In the genomic region with DNA sequence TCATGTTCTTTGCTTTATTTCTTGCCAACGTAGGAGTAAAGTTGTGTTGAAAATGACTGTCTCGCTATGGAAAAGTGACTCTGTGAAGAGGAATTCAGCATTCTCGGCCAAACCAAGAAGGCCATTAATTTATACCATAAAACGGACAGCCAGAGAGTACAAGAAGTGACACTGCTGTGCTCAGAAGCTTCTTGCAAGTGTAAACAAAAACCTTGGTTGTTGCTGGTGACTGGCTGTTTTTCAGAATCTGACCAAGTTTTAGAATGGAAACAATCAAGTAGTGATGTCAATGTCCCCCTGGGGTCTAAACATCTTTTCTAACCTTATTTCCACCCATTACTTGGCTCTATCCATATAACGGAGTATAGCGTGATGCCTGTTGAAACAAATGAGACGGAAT, we compare ENCODE assay signal across 28 cellular contexts.
"Had no signal": no experiment of that assay in that cellular context is flagged by ENCODE, and none has a peak within 500 bp of the region (broad histone marks: within the 10 kb centered on the region; RNA-seq: fewer than 3 reads in every experiment).

No MANE protein-coding gene starts in this region.

- H3K79me2 ChIP-seq: parathyroid adenoma had no signal

- H3K4me1 Mint-ChIP-seq: activated CD4-positive, alpha-beta T cell treated with anti-CD3 and anti-CD28 coated beads, Interleukin-2, amount 10 ng/mL, durations not matched to agents 24 days and 14 days; activated naive CD4-positive, alpha-beta T cell treated with anti-CD3 and anti-CD28 coated beads, Interleukin-2, amount 10 ng/mL, durations not matched to agents 7 days and 5 days; activated naive CD8-positive, alpha-beta T cell treated with anti-CD3 and anti-CD28 coated beads, Interleukin-2, amount 10 ng/mL, durations not matched to agents 7 days and 5 days; immature natural killer cell; naive thymus-derived CD4-positive, alpha-beta T cell had no signal

- H3K4me3 ChIP-seq: ascending aorta, breast epithelium, esophagus muscularis mucosa, psoas muscle, testis had no signal

- H3K4me1 ChIP-seq: ascending aorta, breast epithelium, esophagus muscularis mucosa, parathyroid adenoma, psoas muscle, testis had no signal

- H3K9me3 Mint-ChIP-seq: activated naive CD8-positive, alpha-beta T cell treated with anti-CD3 and anti-CD28 coated beads, Interleukin-2, amount 10 ng/mL, durations not matched to agents 7 days and 5 days; activated T-helper 1 cell treated with anti-CD3 and anti-CD28 coated beads, Interleukin-12 subunit alpha, Interleukin-12 subunit beta, Interleukin-2, Interleukin-4 antibody, amounts not matched to agents 30 ng/mL and 10 ng/mL and 1 ng/mL, durations not matched to agents 14 hours and 24 hours and 36 hours; dendritic cell treated with granulocyte-macrophage colony-stimulating factor and Interleukin-4, amounts not matched to agents 40 ng/mL and 50 ng/mL, for 4 days had no signal

- H3K9ac ChIP-seq: parathyroid adenoma had no signal

- H3K9me3 ChIP-seq: ascending aorta, breast epithelium, esophagus muscularis mucosa, psoas muscle, testis had no signal

- DNase-seq: activated CD4-positive, alpha-beta memory T cell treated with anti-CD3 and anti-CD28 coated beads for 36 hours; activated CD4-positive, alpha-beta T cell treated with anti-CD3 and anti-CD28 coated beads, Interleukin-2, amount 10 ng/mL, durations not matched to agents 24 days and 14 days; activated CD4-positive, CD25-positive, alpha-beta regulatory T cell treated with anti-CD3 and anti-CD28 coated beads, Interleukin-2, amount 50 U/mL, for 72 hours; activated CD8-positive, alpha-beta memory T cell treated with anti-CD3 and anti-CD28 coated beads, Interleukin-2, amount 50 U/mL, for 4 hours; activated gamma-delta T cell; activated naive CD4-positive, alpha-beta T cell treated with anti-CD3 and anti-CD28 coated beads, Interleukin-2, amount 10 ng/mL, durations not matched to agents 7 days and 5 days; activated naive CD8-positive, alpha-beta T cell treated with anti-CD3 and anti-CD28 coated beads, Interleukin-2, amount 10 ng/mL, durations not matched to agents 7 days and 5 days; activated T-cell treated with anti-CD3 and anti-CD28 coated beads, Interleukin-2, amount 50 U/mL, for 1 hour; central memory CD4-positive, alpha-beta T cell; head of caudate nucleus; hippocampal formation; immature natural killer cell; kidney; midbrain; naive thymus-derived CD4-positive, alpha-beta T cell; nucleus accumbens; psoas muscle; stimulated activated CD4-positive, alpha-beta T cell treated with anti-CD3 and anti-CD28 coated beads, Interleukin-2, amount 100 ng/mL, for 48 hours; stimulated activated naive CD4-positive, alpha-beta T cell treated with Interleukin-2 at 50 U/mL for 16 hours; T-helper 2 cell; testis; trophoblast cell had no signal

- ATAC-seq: naive thymus-derived CD4-positive, alpha-beta T cell; psoas muscle had no signal

- H3K27me3 ChIP-seq: ascending aorta, breast epithelium, esophagus muscularis mucosa, testis had no signal

- H3K27me3 Mint-ChIP-seq: activated CD4-positive, alpha-beta memory T cell treated with anti-CD3 and anti-CD28 coated beads for 36 hours; activated CD4-positive, alpha-beta T cell treated with anti-CD3 and anti-CD28 coated beads, Interleukin-2, amount 10 ng/mL, durations not matched to agents 24 days and 14 days; activated naive CD4-positive, alpha-beta T cell treated with anti-CD3 and anti-CD28 coated beads, Interleukin-2, amount 10 ng/mL, durations not matched to agents 7 days and 5 days; activated naive CD8-positive, alpha-beta T cell treated with anti-CD3 and anti-CD28 coated beads, Interleukin-2, amount 10 ng/mL, durations not matched to agents 7 days and 5 days; dendritic cell treated with granulocyte-macrophage colony-stimulating factor and Interleukin-4, amounts not matched to agents 40 ng/mL and 50 ng/mL, for 4 days; naive thymus-derived CD4-positive, alpha-beta T cell had no signal

- H3K36me3 Mint-ChIP-seq: activated CD4-positive, alpha-beta memory T cell treated with anti-CD3 and anti-CD28 coated beads for 36 hours; activated naive CD4-positive, alpha-beta T cell treated with anti-CD3 and anti-CD28 coated beads, Interleukin-2, amount 10 ng/mL, durations not matched to agents 7 days and 5 days; activated naive CD8-positive, alpha-beta T cell treated with anti-CD3 and anti-CD28 coated beads, Interleukin-2, amount 10 ng/mL, durations not matched to agents 7 days and 5 days; immature natural killer cell; naive thymus-derived CD4-positive, alpha-beta T cell had no signal

- H3K36me3 ChIP-seq: ascending aorta, breast epithelium, esophagus muscularis mucosa had no signal

- H3K27ac Mint-ChIP-seq: activated CD4-positive, alpha-beta memory T cell treated with anti-CD3 and anti-CD28 coated beads for 36 hours; activated CD4-positive, alpha-beta T cell treated with anti-CD3 and anti-CD28 coated beads, Interleukin-2, amount 10 ng/mL, durations not matched to agents 24 days and 14 days; activated naive CD4-positive, alpha-beta T cell treated with anti-CD3 and anti-CD28 coated beads, Interleukin-2, amount 10 ng/mL, durations not matched to agents 7 days and 5 days; activated naive CD8-positive, alpha-beta T cell treated with anti-CD3 and anti-CD28 coated beads, Interleukin-2, amount 10 ng/mL, durations not matched to agents 7 days and 5 days; activated T-helper 1 cell treated with anti-CD3 and anti-CD28 coated beads, Interleukin-12 subunit alpha, Interleukin-12 subunit beta, Interleukin-2, Interleukin-4 antibody, amounts not matched to agents 30 ng/mL and 10 ng/mL and 1 ng/mL, durations not matched to agents 14 hours and 24 hours and 36 hours; dendritic cell treated with granulocyte-macrophage colony-stimulating factor and Interleukin-4, amounts not matched to agents 40 ng/mL and 50 ng/mL, for 4 days; immature natural killer cell; naive thymus-derived CD4-positive, alpha-beta T cell had no signal

- H3K27ac ChIP-seq: ascending aorta, breast epithelium, esophagus muscularis mucosa, parathyroid adenoma, psoas muscle, testis had no signal

- H2AFZ ChIP-seq: parathyroid adenoma had no signal

- H3K4me3 Mint-ChIP-seq: activated CD4-positive, alpha-beta memory T cell treated with anti-CD3 and anti-CD28 coated beads for 36 hours; activated CD4-positive, alpha-beta T cell treated with anti-CD3 and anti-CD28 coated beads, Interleukin-2, amount 10 ng/mL, durations not matched to agents 24 days and 14 days; activated naive CD4-positive, alpha-beta T cell treated with anti-CD3 and anti-CD28 coated beads, Interleukin-2, amount 10 ng/mL, durations not matched to agents 7 days and 5 days; activated naive CD8-positive, alpha-beta T cell treated with anti-CD3 and anti-CD28 coated beads, Interleukin-2, amount 10 ng/mL, durations not matched to agents 7 days and 5 days; activated T-helper 1 cell treated with anti-CD3 and anti-CD28 coated beads, Interleukin-12 subunit alpha, Interleukin-12 subunit beta, Interleukin-2, Interleukin-4 antibody, amounts not matched to agents 30 ng/mL and 10 ng/mL and 1 ng/mL, durations not matched to agents 14 hours and 24 hours and 36 hours; dendritic cell treated with granulocyte-macrophage colony-stimulating factor and Interleukin-4, amounts not matched to agents 40 ng/mL and 50 ng/mL, for 4 days; immature natural killer cell; naive thymus-derived CD4-positive, alpha-beta T cell had no signal
